ENCODE assay signal across 9 cellular contexts in the genomic region with DNA sequence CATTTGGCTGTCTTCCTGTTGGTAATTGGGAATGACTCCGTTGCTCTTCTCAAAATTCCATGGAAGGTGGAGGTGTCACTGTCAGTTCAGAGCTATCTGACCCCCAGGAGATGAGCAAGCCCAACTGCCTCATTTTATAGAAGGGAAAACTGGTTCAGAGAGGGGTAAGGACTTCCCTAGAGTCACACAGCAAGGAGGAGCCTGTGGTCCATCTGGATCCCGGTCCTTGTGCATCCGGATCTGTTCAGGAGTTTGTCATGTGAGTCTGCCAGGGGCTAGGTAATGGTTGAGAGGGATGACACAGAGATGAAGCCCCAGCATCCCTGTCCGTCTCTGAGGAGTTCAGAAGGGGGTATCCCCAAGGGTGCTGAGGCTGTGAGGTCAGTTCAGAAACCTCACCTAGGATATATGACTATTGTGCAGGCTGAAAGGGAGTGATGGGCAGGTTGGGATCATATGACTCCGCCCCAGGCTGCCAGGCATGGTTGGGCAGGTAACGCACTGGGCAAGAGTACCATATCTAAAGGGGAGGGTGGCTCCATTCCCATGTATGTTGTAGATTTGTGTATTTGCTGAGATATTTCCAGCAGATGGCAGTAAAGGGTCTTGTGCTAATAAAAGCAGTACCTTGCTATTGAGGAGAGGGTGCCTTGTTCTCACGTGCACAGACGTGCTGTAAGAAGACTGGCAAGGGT. TPM values are rescaled to one million over a fixed set of nuclear protein-coding genes. Genes with fewer than 3 reads are reported as not detected.
DNase-seq lines count a peak whose midpoint lies in the region; ATAC-seq and TF ChIP-seq lines count a peak whose summit lies in the region.
"Had no signal": no experiment of that assay in that cellular context is flagged by ENCODE, and none has a peak within 500 bp of the region (broad histone marks: within the 10 kb centered on the region; RNA-seq: fewer than 3 reads in every experiment).

No MANE protein-coding gene starts in this region.

- TF ChIP-seq POLR2A in NB4 (IDR thresholded peaks at IDR 0.05; ENCODE audit: extremely low read depth, insufficient read length) (no peak), prostate gland (IDR thresholded peaks at IDR 0.05) (no peak)

- no peaks in the 10 kb centered on the region for H3K27me3 ChIP-seq in prostate gland (replicated peaks; ENCODE audit: insufficient read depth)
- H3K27me3 ChIP-seq: BLaER1 treated with 17β-estradiol and CSF1 and Interleukin-3, amounts not matched to agents 10 nM and 100 nM had no signal

- intact Hi-C loops in prostate gland (cut with DNase I) = no loop called here

- DNase-seq in NCI-H526 (lab: John Stamatoyannopoulos, UW) (peak; percentile 20 to 73), NCI-H526 treated with DMSO at 0.1 percent for 48 hours (lab: John Stamatoyannopoulos, UW) (no peak), NB4 (ENCODE audit: low read depth) (peak; percentile 82), SKM-1 (lab: John Stamatoyannopoulos, UW; ENCODE audit: unreplicated experiment) (peak; percentile 75), fibroblast of pulmonary artery (ENCODE audit: low read depth) (peak; percentile 68), prostate gland (ENCODE audit: low spot score) (no peak), hypothalamus (lab: John Stamatoyannopoulos, UW) (no peak)

- ATAC-seq in HG02623 (IDR thresholded peaks at IDR 0.05; ENCODE audit: unreplicated experiment) = no peak

- peak; percentile 56 for TF ChIP-seq CTCF in NB4 (IDR thresholded peaks at IDR 0.05; ENCODE audit: low read depth, low read length)
- TF ChIP-seq CTCF in fibroblast of pulmonary artery (IDR thresholded peaks at IDR 0.05; ENCODE audit: low read length, missing control alignments) = peak; percentile 54
- peak in 3 of 4 experiments; percentile 20 to 45 (median 26) for TF ChIP-seq CTCF in prostate gland (IDR thresholded peaks at IDR 0.05)

- H3K27ac ChIP-seq in prostate gland = no peak overlapping the region
- H3K27ac ChIP-seq: BLaER1 treated with 17β-estradiol and CSF1 and Interleukin-3, amounts not matched to agents 10 nM and 100 nM had no signal

- no peaks in the 10 kb centered on the region for H3K9me3 ChIP-seq in prostate gland
- H3K9me3 ChIP-seq: BLaER1 treated with 17β-estradiol and CSF1 and Interleukin-3, amounts not matched to agents 10 nM and 100 nM had no signal

- H3K4me1 ChIP-seq in prostate gland (replicated peaks) = no peaks in the 10 kb centered on the region

- H3K36me3 ChIP-seq in prostate gland = no peaks in the 10 kb centered on the region
- H3K36me3 ChIP-seq: BLaER1 treated with 17β-estradiol and CSF1 and Interleukin-3, amounts not matched to agents 10 nM and 100 nM had no signal

- H3K4me3 ChIP-seq in NB4 (ENCODE audit: low read depth, low read length) = no peak overlapping the region
- no peak overlapping the region for H3K4me3 ChIP-seq in fibroblast of pulmonary artery (replicated peaks; ENCODE audit: low read depth, low read length)
- no peak overlapping the region for H3K4me3 ChIP-seq in prostate gland
- H3K4me3 ChIP-seq: BLaER1 treated with 17β-estradiol and CSF1 and Interleukin-3, amounts not matched to agents 10 nM and 100 nM had no signal

- WGBS in prostate gland = 59% methylated on average over 8 of the region's 8 CpGs

RNA-seq across cellular contexts. Expression of a gene that starts 16.0 kb away (rescaled TPM):
- total RNA-seq in prostate gland = 10 to 100 TPM in 1 of 2 donors, 1 to 10 TPM in 1; 4.6 to 12.7 TPM

Comparison
In these comparisons a context has a peak if more than half of its experiments do, and no peak if none do; other contexts are left out.
1. DNase-seq: peak in NCI-H526 (2 of 2), NB4 (single experiment), SKM-1 (single experiment) and fibroblast of pulmonary artery (single experiment); none in NCI-H526 treated with DMSO at 0.1 percent for 48 hours (single experiment), prostate gland (single experiment) and hypothalamus (0 of 51).
2. Peak in every context shown above with its lines, with median percentiles within 50 percentile points of each other: CTCF ChIP-seq.